In genomic region chr10:102434251-102434913, GRCh38 we compare ENCODE assay signal across 11 cellular contexts. TPM values are rescaled to one million over a fixed set of nuclear protein-coding genes. Genes with fewer than 3 reads are reported as not detected.
DNase-seq lines count a peak whose midpoint lies in the region; ATAC-seq lines count a peak whose summit lies in the region.
"Had no signal": no experiment of that assay in that cellular context is flagged by ENCODE, and none has a peak within 500 bp of the region (broad histone marks: within the 10 kb centered on the region; RNA-seq: fewer than 3 reads in every experiment).

No MANE protein-coding gene starts in this region.

- H3K9me3 Mint-ChIP-seq in activated CD4-positive, alpha-beta T cell treated with anti-CD3 and anti-CD28 coated beads for 36 hours (ENCODE audit: low read depth), result no peaks in the 10 kb centered on the region
- no peaks in the 10 kb centered on the region for H3K9me3 Mint-ChIP-seq in activated CD8-positive, alpha-beta T cell treated with anti-CD3 and anti-CD28 coated beads, Interleukin-2, amount 10 ng/mL, durations not matched to agents 7 days and 5 days (ENCODE audit: insufficient read depth)
- no peaks in the 10 kb centered on the region for H3K9me3 Mint-ChIP-seq in stimulated activated naive CD8-positive, alpha-beta T cell treated with anti-CD3 and anti-CD28 coated beads, Interleukin-15, amount 100 ng/mL, for 72 hours

- peak overlapping the region; percentile 47 for H3K4me3 ChIP-seq in iPS-18a (ENCODE audit: low read length)
- H3K4me3 ChIP-seq: tibial artery had no signal

- H3K27ac ChIP-seq in iPS-18a (ENCODE audit: low read length), result no peak overlapping the region
- H3K27ac ChIP-seq: gastroesophageal sphincter, tibial artery had no signal

- POLR2A ChIA-PET in activated CD4-positive, alpha-beta T cell treated with anti-CD3 and anti-CD28 coated beads for 36 hours (lab: Charles Lee), result interaction anchor here (0.9 to 1.3 kb wide), 3 partner anchors 11 to 27 kb away, joined by 3 to 4 read pairs (median 3); no protein-coding TSS in a partner anchor
- POLR2A ChIA-PET in activated CD8-positive, alpha-beta T cell treated with anti-CD3 and anti-CD28 coated beads, Interleukin-2, amount 10 ng/mL, durations not matched to agents 7 days and 5 days (lab: Charles Lee), result interaction anchor here (1.0 to 7.1 kb wide), 4 partner anchors 12 to 40 kb away, joined by 3 to 81 read pairs (median 49); partner anchors contain the start of genes C10orf95, FBXL15 and NFKB2

- H3K27me3 ChIP-seq in iPS-18a (ENCODE audit: control insufficient read depth, insufficient read depth, low read length), result peaks cover 40% of the 10 kb centered on the region

- peak overlapping the region; percentile 93 for H3K27ac Mint-ChIP-seq in activated CD4-positive, alpha-beta T cell treated with anti-CD3 and anti-CD28 coated beads for 36 hours
- H3K27ac Mint-ChIP-seq in activated CD8-positive, alpha-beta T cell treated with anti-CD3 and anti-CD28 coated beads, Interleukin-2, amount 10 ng/mL, durations not matched to agents 7 days and 5 days, result peak overlapping the region; percentile 76
- peak overlapping the region in 1 of 2 donors; percentile 92 for H3K27ac Mint-ChIP-seq in stimulated activated naive CD8-positive, alpha-beta T cell treated with anti-CD3 and anti-CD28 coated beads, Interleukin-15, amount 100 ng/mL, for 72 hours

- H3K36me3 Mint-ChIP-seq in activated CD4-positive, alpha-beta T cell treated with anti-CD3 and anti-CD28 coated beads for 36 hours (ENCODE audit: low read depth), result peaks cover 9% of the 10 kb centered on the region
- peaks cover 24% of the 10 kb centered on the region for H3K36me3 Mint-ChIP-seq in activated CD8-positive, alpha-beta T cell treated with anti-CD3 and anti-CD28 coated beads, Interleukin-2, amount 10 ng/mL, durations not matched to agents 7 days and 5 days (ENCODE audit: low read depth)

- DNase-seq in activated CD4-positive, alpha-beta T cell treated with anti-CD3 and anti-CD28 coated beads for 36 hours, result no peak
- DNase-seq in activated CD4-positive, alpha-beta T cell treated with anti-CD3 and anti-CD28 coated beads for 48 hours, result no peak
- DNase-seq in activated CD8-positive, alpha-beta T cell treated with anti-CD3 and anti-CD28 coated beads, Interleukin-2, amount 10 ng/mL, durations not matched to agents 7 days and 5 days, result no peak
- DNase-seq in stimulated activated naive CD8-positive, alpha-beta T cell treated with anti-CD3 and anti-CD28 coated beads, Interleukin-15, amount 100 ng/mL, for 72 hours, result no peak
- DNase-seq in SW480 (ENCODE audit: low spot score) (no peak), NCI-H2081 (lab: John Stamatoyannopoulos, UW) (no peak)
- DNase-seq: NCI-H526, tibial artery had no signal

- no peaks in the 10 kb centered on the region for H3K36me3 ChIP-seq in iPS-18a (ENCODE audit: control insufficient read depth, low read depth, low read length)
- H3K36me3 ChIP-seq: gastroesophageal sphincter, tibial artery had no signal

- peaks cover 46% of the 10 kb centered on the region for H3K4me1 Mint-ChIP-seq in activated CD4-positive, alpha-beta T cell treated with anti-CD3 and anti-CD28 coated beads for 36 hours
- H3K4me1 Mint-ChIP-seq in activated CD8-positive, alpha-beta T cell treated with anti-CD3 and anti-CD28 coated beads, Interleukin-2, amount 10 ng/mL, durations not matched to agents 7 days and 5 days (ENCODE audit: low read depth), result peaks cover 59% of the 10 kb centered on the region
- peaks cover 66% of the 10 kb centered on the region for H3K4me1 Mint-ChIP-seq in stimulated activated naive CD8-positive, alpha-beta T cell treated with anti-CD3 and anti-CD28 coated beads, Interleukin-15, amount 100 ng/mL, for 72 hours

- CTCF ChIA-PET in activated CD4-positive, alpha-beta T cell treated with anti-CD3 and anti-CD28 coated beads for 36 hours (lab: Charles Lee), result interaction anchor here (0.5 to 3.6 kb wide), 13 partner anchors 12 to 202 kb away, joined by 3 to 26 read pairs (median 3); partner anchors contain the start of genes C10orf95 and FBXL15
- CTCF ChIA-PET in activated CD8-positive, alpha-beta T cell treated with anti-CD3 and anti-CD28 coated beads, Interleukin-2, amount 10 ng/mL, durations not matched to agents 7 days and 5 days (lab: Charles Lee), result interaction anchor here (1.1 to 5.5 kb wide), 6 partner anchors 9 to 265 kb away, joined by 3 to 36 read pairs (median 18); partner anchors contain the start of genes C10orf95 and FBXL15

- peaks cover 14% of the 10 kb centered on the region for H3K4me1 ChIP-seq in iPS-18a (ENCODE audit: control insufficient read depth, low read depth, low read length)

- H3K9me3 ChIP-seq in iPS-18a (ENCODE audit: control insufficient read depth, low read depth, low read length), result no peaks in the 10 kb centered on the region
- H3K9me3 ChIP-seq: gastroesophageal sphincter, tibial artery had no signal

- H3K4me3 Mint-ChIP-seq in activated CD4-positive, alpha-beta T cell treated with anti-CD3 and anti-CD28 coated beads for 36 hours, result peak overlapping the region; percentile 77
- H3K4me3 Mint-ChIP-seq in activated CD8-positive, alpha-beta T cell treated with anti-CD3 and anti-CD28 coated beads, Interleukin-2, amount 10 ng/mL, durations not matched to agents 7 days and 5 days, result peak overlapping the region; percentile 88
- peak overlapping the region; percentile 82 to 87 for H3K4me3 Mint-ChIP-seq in stimulated activated naive CD8-positive, alpha-beta T cell treated with anti-CD3 and anti-CD28 coated beads, Interleukin-15, amount 100 ng/mL, for 72 hours

- H3K9ac ChIP-seq in iPS-18a (ENCODE audit: low read length), result no peak overlapping the region

- intact Hi-C loops in activated CD4-positive, alpha-beta T cell treated with anti-CD3 and anti-CD28 coated beads for 36 hours (cut with DNase I, micrococcal nuclease), result loop anchor here (5.0 to 10.0 kb wide), 2 partner anchors 37 to 960 kb away; partner anchors contain the start of genes ATP5MK (in 1 of the 2), NFKB2 (in 1 of the 2) and PDCD11 (in 1 of the 2)

- H3K27me3 Mint-ChIP-seq in activated CD4-positive, alpha-beta T cell treated with anti-CD3 and anti-CD28 coated beads for 36 hours, result no peaks in the 10 kb centered on the region
- no peaks in the 10 kb centered on the region for H3K27me3 Mint-ChIP-seq in activated CD8-positive, alpha-beta T cell treated with anti-CD3 and anti-CD28 coated beads, Interleukin-2, amount 10 ng/mL, durations not matched to agents 7 days and 5 days (ENCODE audit: low read depth)
- H3K27me3 Mint-ChIP-seq in stimulated activated naive CD8-positive, alpha-beta T cell treated with anti-CD3 and anti-CD28 coated beads, Interleukin-15, amount 100 ng/mL, for 72 hours, result no peaks in the 10 kb centered on the region

- ATAC-seq in activated CD4-positive, alpha-beta T cell treated with anti-CD3 and anti-CD28 coated beads for 36 hours, result no peak
- no peak for ATAC-seq in activated CD8-positive, alpha-beta T cell treated with anti-CD3 and anti-CD28 coated beads, Interleukin-2, amount 10 ng/mL, durations not matched to agents 7 days and 5 days
- ATAC-seq in stimulated activated naive CD8-positive, alpha-beta T cell treated with anti-CD3 and anti-CD28 coated beads, Interleukin-15, amount 100 ng/mL, for 72 hours, result no peak
- ATAC-seq in HG03378 (IDR thresholded peaks at IDR 0.05; ENCODE audit: unreplicated experiment), result no peak
- ATAC-seq: gastroesophageal sphincter had no signal

RNA-seq across cellular contexts. Expression of gene CUEDC2, which starts 2.0 kb away (rescaled TPM):
- total RNA-seq in activated CD4-positive, alpha-beta T cell treated with anti-CD3 and anti-CD28 coated beads for 36 hours, result 10 to 100 TPM; 60.8 to 72.7 TPM
- total RNA-seq in activated CD8-positive, alpha-beta T cell treated with anti-CD3 and anti-CD28 coated beads, Interleukin-2, amount 10 ng/mL, durations not matched to agents 7 days and 5 days, result 10 to 100 TPM; 71.7 to 77.6 TPM

RNA-seq across cellular contexts. Expression of gene FBXL15, which starts 13.7 kb away (rescaled TPM):
- 10 to 100 TPM in 1 of 2 experiments, 1 to 10 TPM in 1; 5.4 to 11.9 TPM for total RNA-seq in activated CD4-positive, alpha-beta T cell treated with anti-CD3 and anti-CD28 coated beads for 36 hours
- 10 to 100 TPM; 12.7 to 13.8 TPM for total RNA-seq in activated CD8-positive, alpha-beta T cell treated with anti-CD3 and anti-CD28 coated beads, Interleukin-2, amount 10 ng/mL, durations not matched to agents 7 days and 5 days

RNA-seq across cellular contexts. Expression of gene PSD, which starts 15.8 kb away (rescaled TPM):
- total RNA-seq in activated CD4-positive, alpha-beta T cell treated with anti-CD3 and anti-CD28 coated beads for 36 hours, result 10 to 100 TPM in 1 of 2 experiments, 1 to 10 TPM in 1; 9.1 to 11.2 TPM
- 1 to 10 TPM in 1 of 2 experiments, under 1 TPM in 1; 0.92 to 1.6 TPM for total RNA-seq in activated CD8-positive, alpha-beta T cell treated with anti-CD3 and anti-CD28 coated beads, Interleukin-2, amount 10 ng/mL, durations not matched to agents 7 days and 5 days

RNA-seq across cellular contexts. Expression of gene C10orf95, which starts 17.0 kb away (rescaled TPM):
- under 1 TPM; 0.27 to 0.32 TPM for total RNA-seq in activated CD4-positive, alpha-beta T cell treated with anti-CD3 and anti-CD28 coated beads for 36 hours
- total RNA-seq in activated CD8-positive, alpha-beta T cell treated with anti-CD3 and anti-CD28 coated beads, Interleukin-2, amount 10 ng/mL, durations not matched to agents 7 days and 5 days, result under 1 TPM in 1 of 2 experiments, not detected in 1; 0.32 TPM
- total RNA-seq: gastroesophageal sphincter had no signal

RNA-seq across cellular contexts. Expression of gene NFKB2, which starts 38.9 kb away (rescaled TPM):
- total RNA-seq in activated CD4-positive, alpha-beta T cell treated with anti-CD3 and anti-CD28 coated beads for 36 hours, result 100 to 1,000 TPM; 228 to 238 TPM
- 10 to 100 TPM; 52.7 to 56.6 TPM for total RNA-seq in activated CD8-positive, alpha-beta T cell treated with anti-CD3 and anti-CD28 coated beads, Interleukin-2, amount 10 ng/mL, durations not matched to agents 7 days and 5 days
